Comparison of ENCODE assay signal across 8 cellular contexts in genomic region chr16:23148166-23148512, GRCh38. TPM values are rescaled to one million over a fixed set of nuclear protein-coding genes. Genes with fewer than 3 reads are reported as not detected.
DNase-seq lines count a peak whose midpoint lies in the region; ATAC-seq and FAIRE-seq lines count a peak whose summit lies in the region.

No MANE protein-coding gene starts in this region.

- H3K9me3 Mint-ChIP-seq in IgD-negative memory B cell: no peaks in the 10 kb centered on the region
- no peaks in the 10 kb centered on the region for H3K9me3 Mint-ChIP-seq in central memory CD8-positive, alpha-beta T cell

- peak overlapping the region; percentile 77 for H2AFZ ChIP-seq in ACC112 (ENCODE audit: low read length, unreplicated experiment)

- FAIRE-seq in urothelium cell line (lab: Jason Lieb, UNC): no peak

- H3K4me1 ChIP-seq in ACC112 (ENCODE audit: control insufficient read depth, insufficient read depth, low read length, unreplicated experiment): peaks cover 20% of the 10 kb centered on the region
- H3K4me1 ChIP-seq in muscle layer of duodenum (ENCODE audit: control insufficient read depth in 1 of 2, insufficient read depth in 2 of 2, low read length in 2 of 2): peaks cover 0 to 32% of the 10 kb centered on the region in 2 donors

- H3K36me3 Mint-ChIP-seq in IgD-negative memory B cell: no peaks in the 10 kb centered on the region
- H3K36me3 Mint-ChIP-seq in central memory CD8-positive, alpha-beta T cell (ENCODE audit: insufficient read depth): peaks cover 2% of the 10 kb centered on the region

- no peak for DNase-seq in central memory CD8-positive, alpha-beta T cell (ENCODE audit: low spot score in 2 of 2)
- no peak for DNase-seq in urothelium cell line (ENCODE audit: low spot score)
- no peak for DNase-seq in NCI-H2171 (lab: John Stamatoyannopoulos, UW)

- no peaks in the 10 kb centered on the region for H3K27me3 Mint-ChIP-seq in IgD-negative memory B cell
- H3K27me3 Mint-ChIP-seq in central memory CD8-positive, alpha-beta T cell: no peaks in the 10 kb centered on the region

- no peak for ATAC-seq in central memory CD8-positive, alpha-beta T cell (replicated peaks; ENCODE audit: extremely low read depth, poor library complexity, severe bottlenecking)
- no peak for ATAC-seq in GM18502 (IDR thresholded peaks at IDR 0.05; ENCODE audit: poor library complexity, unreplicated experiment)
- ATAC-seq in GM18873 (IDR thresholded peaks at IDR 0.05; ENCODE audit: low FRiP score, unreplicated experiment): no peak

- peaks cover 51% of the 10 kb centered on the region for H3K79me2 ChIP-seq in ACC112 (ENCODE audit: control insufficient read depth, insufficient read depth, low read length, unreplicated experiment)

- no peaks in the 10 kb centered on the region for H3K9me3 ChIP-seq in muscle layer of duodenum (ENCODE audit: control insufficient read depth in 1 of 2, low read length in 2 of 2)

- peak overlapping the region; percentile 1 to 90 (median 63) for H3K27ac Mint-ChIP-seq in IgD-negative memory B cell
- peak overlapping the region; percentile 38 for H3K27ac Mint-ChIP-seq in central memory CD8-positive, alpha-beta T cell (ENCODE audit: low read depth)

- H3K4me3 Mint-ChIP-seq in IgD-negative memory B cell: peak overlapping the region; percentile 73 to 96 (median 92)
- peak overlapping the region; percentile 85 for H3K4me3 Mint-ChIP-seq in central memory CD8-positive, alpha-beta T cell

- H3K4me1 Mint-ChIP-seq in IgD-negative memory B cell: peaks cover 0 to 11% (median 5%) of the 10 kb centered on the region in 3 donors
- H3K4me1 Mint-ChIP-seq in central memory CD8-positive, alpha-beta T cell: peaks cover 23% of the 10 kb centered on the region

- H3K36me3 ChIP-seq in ACC112 (ENCODE audit: insufficient read depth, low read length) (no peaks in the 10 kb centered on the region), muscle layer of duodenum (ENCODE audit: control insufficient read depth in 1 of 2, insufficient read depth in 2 of 2, low read length in 2 of 2) (no peaks in the 10 kb centered on the region)

- H3K4me3 ChIP-seq in ACC112 (ENCODE audit: low read depth, low read length) (peak overlapping the region; percentile 99), muscle layer of duodenum (ENCODE audit: low read depth in 1 of 2, low read length in 2 of 2) (peak overlapping the region; percentile 47 to 76)

- no peak overlapping the region for H3K27ac ChIP-seq in ACC112 (ENCODE audit: low read depth, low read length)
- no peak overlapping the region for H3K27ac ChIP-seq in muscle layer of duodenum (ENCODE audit: low read length)

- H3K27me3 ChIP-seq in ACC112 (ENCODE audit: insufficient read depth, low read length) (no peaks in the 10 kb centered on the region), muscle layer of duodenum (ENCODE audit: low read depth, low read length) (no peaks in the 10 kb centered on the region)

RNA-seq across cellular contexts. Expression of gene USP31, which starts 1.1 kb away (rescaled TPM):
- polyA plus RNA-seq in IgD-negative memory B cell: 0.44 TPM

RNA-seq across cellular contexts. Expression of gene SCNN1G, which starts 34.4 kb away (rescaled TPM):
- not detected for polyA plus RNA-seq in IgD-negative memory B cell
